1 cellular context compared by ENCODE assay signal in genomic region chr6:100948381-100949133, GRCh38.
TF ChIP-seq lines count a peak whose summit lies in the region.

No MANE protein-coding gene starts in this region.

TF ChIP-seq in HepG2, 621 proteins besides CTCF, POLR2A, EP300 and RAD21 (continued from another document and continues in another):
- no peak for TF ChIP-seq ZNF407 (CRISPR knock-in tag; IDR thresholded peaks at IDR 0.05; ENCODE audit: not compliant biosample characterization)
- TF ChIP-seq ZNF883 (CRISPR knock-in tag; IDR thresholded peaks at IDR 0.05; ENCODE audit: not compliant biosample characterization): no peak
- TF ChIP-seq TEAD2 (CRISPR knock-in tag; IDR thresholded peaks at IDR 0.05): no peak
- TF ChIP-seq ZNF235 (CRISPR knock-in tag; IDR thresholded peaks at IDR 0.05; ENCODE audit: borderline replicate concordance): no peak
- TF ChIP-seq GTF2F1 (IDR thresholded peaks at IDR 0.05; ENCODE audit: low read length): no peak
- peak; percentile 41; the same call in 1 of the 2 replicates for TF ChIP-seq MYPOP (CRISPR knock-in tag; IDR thresholded peaks at IDR 0.05)
- no peak for TF ChIP-seq RFX3 (CRISPR knock-in tag; IDR thresholded peaks at IDR 0.05)
- TF ChIP-seq ZNF414 (CRISPR knock-in tag; IDR thresholded peaks at IDR 0.05): no peak
- no peak for TF ChIP-seq CENPT (CRISPR knock-in tag; IDR thresholded peaks at IDR 0.05; ENCODE audit: low read depth)
- no peak for TF ChIP-seq NFKBIZ (CRISPR knock-in tag; IDR thresholded peaks at IDR 0.05)
- TF ChIP-seq ZNF317 (CRISPR knock-in tag; IDR thresholded peaks at IDR 0.05): no peak
- no peak for TF ChIP-seq MXD4 (CRISPR knock-in tag; IDR thresholded peaks at IDR 0.05)
- TF ChIP-seq MIER3 (CRISPR knock-in tag; IDR thresholded peaks at IDR 0.05; ENCODE audit: borderline replicate concordance): no peak
- peak; percentile 27 for TF ChIP-seq TEAD3 (CRISPR knock-in tag; optimal IDR thresholded peaks at IDR 0.05; ENCODE audit: borderline replicate concordance)
- TF ChIP-seq XBP1 (CRISPR knock-in tag; IDR thresholded peaks at IDR 0.05): no peak
- no peak for TF ChIP-seq ZNF460 (CRISPR knock-in tag; IDR thresholded peaks at IDR 0.05; ENCODE audit: borderline replicate concordance)
- TF ChIP-seq CREM (IDR thresholded peaks at IDR 0.05): peak; percentile 46; the same call in 1 of the 2 replicates
- no peak for TF ChIP-seq CREM (CRISPR knock-in tag; IDR thresholded peaks at IDR 0.05)
- TF ChIP-seq GABPB1 (CRISPR knock-in tag; IDR thresholded peaks at IDR 0.05): no peak
- TF ChIP-seq FOXO1 (CRISPR knock-in tag; IDR thresholded peaks at IDR 0.05): peak; percentile 52
- no peak for TF ChIP-seq GABPA (IDR thresholded peaks at IDR 0.05; ENCODE audit: low read depth, low read length)
- TF ChIP-seq GABPA (CRISPR knock-in tag; IDR thresholded peaks at IDR 0.05; ENCODE audit: low read depth): peak; percentile 38; the same call in 1 of the 2 replicates
- TF ChIP-seq ZNF232 (CRISPR knock-in tag; IDR thresholded peaks at IDR 0.05; ENCODE audit: borderline replicate concordance): no peak
- no peak for TF ChIP-seq ZBTB25 (CRISPR knock-in tag; IDR thresholded peaks at IDR 0.05)
- TF ChIP-seq SP2 (CRISPR knock-in tag; IDR thresholded peaks at IDR 0.05): no peak
- TF ChIP-seq THRA (CRISPR knock-in tag; IDR thresholded peaks at IDR 0.05; ENCODE audit: borderline replicate concordance): no peak
- peak; percentile 69 for TF ChIP-seq GATAD2A (CRISPR knock-in tag; IDR thresholded peaks at IDR 0.05)
- no peak for TF ChIP-seq ZKSCAN8 (CRISPR knock-in tag; IDR thresholded peaks at IDR 0.05; ENCODE audit: borderline replicate concordance)
- no peak for TF ChIP-seq ZNF558 (CRISPR knock-in tag; IDR thresholded peaks at IDR 0.05; ENCODE audit: borderline replicate concordance)
- no peak for TF ChIP-seq ZNF788 (CRISPR knock-in tag; IDR thresholded peaks at IDR 0.05; ENCODE audit: borderline replicate concordance)
- TF ChIP-seq REST (IDR thresholded peaks at IDR 0.05; ENCODE audit: borderline replicate concordance in 1 of 2, low read depth in 1 of 2, low read length in 2 of 2): no peak
- no peak for TF ChIP-seq HNRNPK (IDR thresholded peaks at IDR 0.05; ENCODE audit: low read depth, low read length, poor library complexity, severe bottlenecking)
- no peak for TF ChIP-seq BORCS8-MEF2B (CRISPR knock-in tag; IDR thresholded peaks at IDR 0.05)
- no peak for TF ChIP-seq ZNF780A (CRISPR knock-in tag; IDR thresholded peaks at IDR 0.05)
- no peak for TF ChIP-seq DNMT1 (CRISPR knock-in tag; IDR thresholded peaks at IDR 0.05)
- no peak for TF ChIP-seq ZNF547 (CRISPR knock-in tag; IDR thresholded peaks at IDR 0.05)
- no peak for TF ChIP-seq MAZ (IDR thresholded peaks at IDR 0.05; ENCODE audit: borderline replicate concordance, low read depth, low read length)
- TF ChIP-seq MAZ (CRISPR knock-in tag; IDR thresholded peaks at IDR 0.05; ENCODE audit: low read depth): no peak
- TF ChIP-seq ZMYM4 (CRISPR knock-in tag; IDR thresholded peaks at IDR 0.05): no peak
- TF ChIP-seq ZNF484 (CRISPR knock-in tag; IDR thresholded peaks at IDR 0.05; ENCODE audit: borderline replicate concordance, low read depth): no peak
- no peak for TF ChIP-seq PPARG (CRISPR knock-in tag; conservative IDR thresholded peaks at IDR 0.05)
- no peak for TF ChIP-seq ZBTB2 (CRISPR knock-in tag; IDR thresholded peaks at IDR 0.05; ENCODE audit: low read depth)
- TF ChIP-seq ETV6 (CRISPR knock-in tag; conservative IDR thresholded peaks at IDR 0.05): no peak
- TF ChIP-seq ATF7 (IDR thresholded peaks at IDR 0.05): peak; percentile 70
- TF ChIP-seq ATF7 (CRISPR knock-in tag; IDR thresholded peaks at IDR 0.05): no peak
